In genomic region chr12:26280869-26281268, GRCh38 we compare ENCODE assay signal across 24 cellular contexts.
"Had no signal": no experiment of that assay in that cellular context is flagged by ENCODE, and none has a peak within 500 bp of the region (broad histone marks: within the 10 kb centered on the region; RNA-seq: fewer than 3 reads in every experiment).

No MANE protein-coding gene starts in this region.

- H3K27ac ChIP-seq: colonic mucosa, epithelial cell of prostate, foreskin keratinocyte, gastroesophageal sphincter, lower lobe of right lung, prostate gland, sigmoid colon, spleen, thoracic aorta, transverse colon, upper lobe of right lung, uterus had no signal

- H3K27me3 ChIP-seq: colonic mucosa, foreskin keratinocyte, gastroesophageal sphincter, heart right ventricle, sigmoid colon, spleen, transverse colon, upper lobe of right lung, uterus had no signal

- H3K4me3 ChIP-seq: colonic mucosa, gastroesophageal sphincter, heart right ventricle, lower lobe of right lung, prostate gland, sigmoid colon, spleen, thoracic aorta, transverse colon, upper lobe of right lung, uterus had no signal

- H3K9me3 ChIP-seq: colonic mucosa, heart right ventricle, lower lobe of right lung, prostate gland, sigmoid colon, thoracic aorta, transverse colon, upper lobe of right lung, uterus had no signal

- ATAC-seq: esophagus mucosa; foreskin keratinocyte; lower lobe of right lung; naive thymus-derived CD8-positive, alpha-beta T cell; stimulated activated memory B cell treated with anti-CD40 and anti-IgM and Interleukin-4, amounts not matched to agents 10 μg/mL and 1 μg/mL and 100 μg/mL, for 72 hours; stimulated activated naive CD8-positive, alpha-beta T cell treated with anti-CD3 and anti-CD28 coated beads, Interleukin-15, Interleukin-2, amounts not matched to agents 100 U/mL and 50 U/mL, for 24 hours; upper lobe of right lung had no signal

- H3K36me3 ChIP-seq: colonic mucosa, gastroesophageal sphincter, heart right ventricle, lower lobe of right lung, prostate gland, sigmoid colon, spleen, thoracic aorta, transverse colon, upper lobe of right lung, uterus had no signal

- H3K4me1 ChIP-seq: colonic mucosa, foreskin keratinocyte, gastroesophageal sphincter, prostate gland, sigmoid colon, transverse colon, upper lobe of right lung, uterus had no signal

- DNase-seq: colonic mucosa; effector CD8-positive, alpha-beta T cell; endodermal cell; foreskin keratinocyte; glutamatergic neuron; heart right ventricle; hippocampal formation; left ventricle myocardium superior; lower lobe of right lung; naive thymus-derived CD8-positive, alpha-beta T cell; nephron progenitor cell; sigmoid colon; spleen; stimulated activated CD4-positive, alpha-beta T cell treated with anti-CD3 and anti-CD28 coated beads, Interleukin-4, amount 100 ng/mL, for 4 hours; stimulated activated naive CD8-positive, alpha-beta T cell treated with anti-CD3 and anti-CD28 coated beads, Interleukin-15, Interleukin-2, amounts not matched to agents 100 U/mL and 50 U/mL, for 24 hours; transverse colon; upper lobe of right lung; uterus had no signal
